ENCODE assay signal across 13 cellular contexts in genomic region chr9:92480332-92480771, GRCh38. TPM values are rescaled to one million over a fixed set of nuclear protein-coding genes. Genes with fewer than 3 reads are reported as not detected.
DNase-seq lines count a peak whose midpoint lies in the region; ATAC-seq and TF ChIP-seq lines count a peak whose summit lies in the region.
"Had no signal": no experiment of that assay in that cellular context is flagged by ENCODE, and none has a peak within 500 bp of the region (broad histone marks: within the 10 kb centered on the region; RNA-seq: fewer than 3 reads in every experiment).

No MANE protein-coding gene starts in this region.

- ATAC-seq in Right ventricle myocardium inferior: peak; percentile 41

- H3K79me2 ChIP-seq in fibroblast of lung (ENCODE audit: control insufficient read depth, insufficient read depth, low read length): no peaks in the 10 kb centered on the region

- H3K27ac ChIP-seq in fibroblast of lung (ENCODE audit: insufficient read depth, low read length) (peak overlapping the region; percentile 41), vagina (peak overlapping the region; percentile 77)
- H3K27ac ChIP-seq: 22Rv1, neural progenitor cell had no signal

- H3K4me3 Mint-ChIP-seq in nephron: peak overlapping the region in 2 of 3 experiments; percentile 77 to 80
- H3K4me3 Mint-ChIP-seq: neural progenitor cell had no signal

- peaks cover 39% of the 10 kb centered on the region for H3K4me1 Mint-ChIP-seq in nephron
- H3K4me1 Mint-ChIP-seq: neural progenitor cell had no signal

- no peak overlapping the region for H3K9ac ChIP-seq in fibroblast of lung (ENCODE audit: insufficient read depth, low read length)
- H3K9ac ChIP-seq: neural progenitor cell had no signal

- H3K4me2 ChIP-seq in fibroblast of lung (ENCODE audit: extremely low read depth, insufficient read depth, low read length): no peak overlapping the region
- H3K4me2 ChIP-seq: neural progenitor cell had no signal

- H3K9me3 Mint-ChIP-seq in nephron: no peaks in the 10 kb centered on the region
- H3K9me3 Mint-ChIP-seq: neural progenitor cell had no signal

- intact Hi-C loops in Right ventricle myocardium inferior (cut with DNase I): loop anchor here (5.0 kb wide), 1 partner anchor 127 kb away; no protein-coding TSS in a partner anchor
- intact Hi-C loops in cardiac septum (cut with DNase I): no loop called here
- intact Hi-C loops in vagina (cut with DNase I): no loop called here

- TF ChIP-seq CTCF in fibroblast of lung (conservative IDR thresholded peaks at IDR 0.05 in 1 of 2, IDR thresholded peaks at IDR 0.05 in 1 of 2; ENCODE audit: low read depth in 1 of 2, low read length in 2 of 2): no peak
- no peak for TF ChIP-seq CTCF in nephron (IDR thresholded peaks at IDR 0.05; ENCODE audit: unreplicated experiment in 3 of 3)
- TF ChIP-seq CTCF in vagina (IDR thresholded peaks at IDR 0.05): no peak

- H3K27me3 Mint-ChIP-seq in nephron (ENCODE audit: low read depth): no peaks in the 10 kb centered on the region

- no peaks in the 10 kb centered on the region for H4K20me1 ChIP-seq in fibroblast of lung (ENCODE audit: control insufficient read depth, extremely low read depth, insufficient read depth, low read length)

- H3K36me3 ChIP-seq in fibroblast of lung (ENCODE audit: control insufficient read depth, insufficient read depth, low read length) (no peaks in the 10 kb centered on the region), vagina (no peaks in the 10 kb centered on the region)
- H3K36me3 ChIP-seq: neural progenitor cell had no signal

- DNase-seq in Right ventricle myocardium inferior (ENCODE audit: missing footprints): no peak
- DNase-seq in cardiac septum (ENCODE audit: low spot score): no peak
- peak; percentile 28 to 69 for DNase-seq in fibroblast of lung (ENCODE audit: low read depth in 2 of 2)
- no peak for DNase-seq in vagina (ENCODE audit: extremely low spot score in 2 of 2)
- no peak for DNase-seq in effector CD8-positive, alpha-beta T cell (lab: John Stamatoyannopoulos, UW)
- no peak for DNase-seq in C1 segment of cervical spinal cord (lab: John Stamatoyannopoulos, UW)
- DNase-seq in COR-L47 (lab: John Stamatoyannopoulos, UW): no peak

- H3K4me1 ChIP-seq in fibroblast of lung (ENCODE audit: control insufficient read depth, extremely low read depth, insufficient read depth, low read length) (peaks cover 14% of the 10 kb centered on the region), vagina (peaks cover 40% of the 10 kb centered on the region)
- H3K4me1 ChIP-seq: neural progenitor cell had no signal

- H3K27me3 ChIP-seq in fibroblast of lung (ENCODE audit: control insufficient read depth, insufficient read depth, low read length) (no peaks in the 10 kb centered on the region), vagina (no peaks in the 10 kb centered on the region)
- H3K27me3 ChIP-seq: neural progenitor cell had no signal

- H3K36me3 Mint-ChIP-seq in nephron (ENCODE audit: low read depth): no peaks in the 10 kb centered on the region
- H3K36me3 Mint-ChIP-seq: neural progenitor cell had no signal

- no peak for TF ChIP-seq POLR2A in vagina (IDR thresholded peaks at IDR 0.05)

- H3K9me3 ChIP-seq in fibroblast of lung (ENCODE audit: control insufficient read depth, insufficient read depth, low read depth, low read length) (no peaks in the 10 kb centered on the region), vagina (no peaks in the 10 kb centered on the region)

- H3K4me3 ChIP-seq in fibroblast of lung (replicated peaks in 1 of 4; ENCODE audit: control extremely low read depth in 1 of 4, insufficient read depth in 1 of 4, low read depth in 3 of 4, low read length in 4 of 4) (peak overlapping the region in 1 of 4 experiments; percentile 38), vagina (no peak overlapping the region)
- H3K4me3 ChIP-seq: neural progenitor cell had no signal

- H3K27ac Mint-ChIP-seq in nephron: peak overlapping the region; percentile 82 to 95 (median 89)
- H3K27ac Mint-ChIP-seq: neural progenitor cell had no signal

- peak overlapping the region; percentile 50 for H2AFZ ChIP-seq in fibroblast of lung (ENCODE audit: low read length)
- H2AFZ ChIP-seq: neural progenitor cell had no signal

RNA-seq across cellular contexts. Expression of gene ASPN, which starts 2.0 kb away (rescaled TPM):
- total RNA-seq in Right ventricle myocardium inferior (5.7 TPM), cardiac septum (30.3 TPM), fibroblast of lung (10.4 and 10.5 TPM in 2 replicates), vagina (2.9 TPM)
- 4.1 and 5.5 TPM in 2 replicates for polyA plus RNA-seq in fibroblast of lung
- polyA plus RNA-seq in fibroblast of lung (2012): 2.0 and 2.3 TPM in 2 replicates
- 0.48 TPM in 1 of 2 replicates, not detected in the other for polyA minus RNA-seq in fibroblast of lung (ENCODE audit: low replicate concordance)
- total RNA-seq: Daoy, dermis microvascular lymphatic vessel endothelial cell had no signal

RNA-seq across cellular contexts. Expression of gene ECM2, which starts 55.4 kb away (rescaled TPM):
- total RNA-seq in Right ventricle myocardium inferior: 8.5 TPM
- 8.0 TPM for total RNA-seq in cardiac septum
- 6.8 and 10.0 TPM in 2 replicates for total RNA-seq in fibroblast of lung
- 2.3 and 17.2 TPM in 2 replicates for polyA plus RNA-seq in fibroblast of lung
- polyA plus RNA-seq in fibroblast of lung (2012): 1.3 and 7.4 TPM in 2 replicates
- 4.2 and 5.2 TPM in 2 replicates for polyA minus RNA-seq in fibroblast of lung (ENCODE audit: low replicate concordance)
- total RNA-seq in vagina: 10.8 TPM
- total RNA-seq: dermis microvascular lymphatic vessel endothelial cell had no signal

RNA-seq across cellular contexts. Expression of gene OMD, which starts 56.1 kb away (rescaled TPM):
- total RNA-seq in Right ventricle myocardium inferior (3.2 TPM), cardiac septum (6.5 TPM), fibroblast of lung (under 0.01 and 0.17 TPM in 2 replicates), vagina (10.3 TPM)
- polyA plus RNA-seq in fibroblast of lung: 0.07 TPM in 2 replicates
- 0.08 TPM in 1 of 2 replicates, not detected in the other for polyA plus RNA-seq in fibroblast of lung (2012)
- polyA minus RNA-seq in fibroblast of lung (ENCODE audit: low replicate concordance): not detected in 2 replicates
- total RNA-seq: Daoy, dermis microvascular lymphatic vessel endothelial cell, RPMI7951 had no signal

Comparison
In these comparisons a context has a peak if more than half of its experiments do, and no peak if none do; other contexts are left out.
1. DNase-seq: peak in fibroblast of lung (2 of 2); none in Right ventricle myocardium inferior (single experiment), cardiac septum (single experiment), vagina (0 of 2), effector CD8-positive, alpha-beta T cell (single experiment), C1 segment of cervical spinal cord (0 of 14) and COR-L47 (single experiment).